5 cellular contexts compared by ENCODE assay signal in genomic region chr9:70798018-70798417, GRCh38.
"Had no signal": no experiment of that assay in that cellular context is flagged by ENCODE, and none has a peak within 500 bp of the region (broad histone marks: within the 10 kb centered on the region; RNA-seq: fewer than 3 reads in every experiment).

No MANE protein-coding gene starts in this region.

- H3K4me3 ChIP-seq: K562 had no signal

- DNase-seq: IMR-90, KBM-7, KG1 had no signal

- H3K27ac ChIP-seq: HL-60 had no signal
